ENCODE assay signal across 22 cellular contexts in the genomic region with DNA sequence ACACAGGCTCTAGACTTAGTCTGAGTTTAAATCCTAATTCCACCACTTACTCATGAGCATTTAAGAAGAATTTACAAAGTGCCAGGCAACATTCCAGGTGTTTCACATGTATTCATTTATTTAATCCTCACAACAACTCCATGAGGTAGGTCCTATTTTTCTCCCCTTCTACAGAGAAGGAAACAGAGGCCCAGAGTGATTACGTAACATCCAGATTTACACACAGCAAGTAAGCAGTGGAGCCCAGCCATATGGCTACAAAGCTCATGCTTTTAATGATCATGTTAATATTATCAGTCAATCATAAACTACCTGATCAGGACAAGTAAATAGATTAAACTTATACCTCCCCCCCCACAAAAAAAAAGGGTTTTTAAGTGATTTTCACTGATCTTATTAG.
"Had no signal": no experiment of that assay in that cellular context is flagged by ENCODE, and none has a peak within 500 bp of the region (broad histone marks: within the 10 kb centered on the region; RNA-seq: fewer than 3 reads in every experiment).

No MANE protein-coding gene starts in this region.

- H3K9me3 ChIP-seq: gastrocnemius medialis, lower lobe of right lung, prostate gland, right atrium auricular region, suprapubic skin, transverse colon, upper lobe of right lung, uterus had no signal

- H3K27me3 ChIP-seq: gastrocnemius medialis, right atrium auricular region, suprapubic skin, transverse colon, upper lobe of right lung, uterus had no signal

- H3K4me3 ChIP-seq: gastrocnemius medialis, lower lobe of right lung, prostate gland, right atrium auricular region, smooth muscle cell, suprapubic skin, transverse colon, upper lobe of right lung, uterus had no signal

- H3K27ac ChIP-seq: gastrocnemius medialis, lower lobe of right lung, prostate gland, right atrium auricular region, suprapubic skin, transverse colon, upper lobe of right lung, uterus had no signal

- H3K36me3 ChIP-seq: gastrocnemius medialis, lower lobe of right lung, prostate gland, right atrium auricular region, suprapubic skin, transverse colon, upper lobe of right lung, uterus had no signal

- DNase-seq: effector memory CD4-positive, alpha-beta T cell; foreskin fibroblast; gastrocnemius medialis; head of caudate nucleus; left ventricle myocardium superior; lower lobe of right lung; naive thymus-derived CD8-positive, alpha-beta T cell; nephron progenitor cell; nucleus accumbens; stimulated activated CD4-positive, alpha-beta T cell treated with anti-CD3 and anti-CD28 coated beads, Interleukin-12 subunit alpha, Interleukin-12 subunit beta, amount 100 ng/mL, for 4 hours; stimulated activated CD4-positive, alpha-beta T cell treated with anti-CD3 and anti-CD28 coated beads, Interleukin-1b, Interleukin-23, amount 100 ng/mL, for 48 hours; stimulated activated CD4-positive, alpha-beta T cell treated with anti-CD3 and anti-CD28 coated beads, Interleukin-4, amount 100 ng/mL, for 1 hour; stimulated activated CD8-positive, alpha-beta memory T cell treated with anti-CD3 and anti-CD28 coated beads, Interleukin-4, amount 100 ng/mL, for 48 hours; stimulated activated naive CD4-positive, alpha-beta T cell; stimulated activated naive CD8-positive, alpha-beta T cell treated with anti-CD3 and anti-CD28 coated beads, Interleukin-15, amount 100 ng/mL, for 72 hours; transverse colon; upper lobe of right lung; uterus had no signal

- H3K4me1 ChIP-seq: lower lobe of right lung, prostate gland, right atrium auricular region, suprapubic skin, upper lobe of right lung, uterus had no signal
